ENCODE assay signal across 1 cellular context in the genomic region with DNA sequence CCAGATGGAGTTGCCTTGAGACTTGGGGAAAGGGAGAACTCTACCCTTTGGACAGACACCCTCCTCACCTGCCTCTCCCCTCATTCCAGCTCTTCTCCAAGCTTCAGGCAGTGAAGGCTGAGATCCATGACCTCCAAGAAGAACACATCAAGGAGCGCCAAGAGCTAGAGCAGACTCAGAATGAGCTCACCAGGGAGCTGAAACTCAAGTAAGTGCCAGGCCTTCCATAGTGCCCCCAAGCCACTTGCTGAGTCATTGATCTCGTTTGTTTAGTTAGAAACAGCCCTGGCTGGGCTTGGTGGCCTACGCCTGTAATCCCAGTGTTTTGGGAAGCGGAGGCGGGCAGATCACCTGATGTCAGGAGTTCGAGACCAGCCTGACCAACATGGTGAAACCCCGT.
TF ChIP-seq lines count a peak whose summit lies in the region.

No MANE protein-coding gene starts in this region.

TF ChIP-seq in IMR-90, 13 proteins besides CTCF, POLR2A, EP300 and RAD21:
- TF ChIP-seq MAFK (IDR thresholded peaks at IDR 0.05; ENCODE audit: low read depth, low read length) (no peak), MXI1 (IDR thresholded peaks at IDR 0.05; ENCODE audit: borderline replicate concordance, low read depth, low read length) (no peak), NFE2L2 (IDR thresholded peaks at IDR 0.05; ENCODE audit: low read depth, low read length) (peak; percentile 17; the same call in 1 of the 2 replicates), BHLHE40 (IDR thresholded peaks at IDR 0.05; ENCODE audit: low read depth, low read length) (no peak), RFX5 (IDR thresholded peaks at IDR 0.05; ENCODE audit: low read depth, low read length) (no peak), SMC3 (IDR thresholded peaks at IDR 0.05; ENCODE audit: low read depth, low read length) (no peak), CHD1 (IDR thresholded peaks at IDR 0.05; ENCODE audit: low read depth, low read length) (no peak)
TF ChIP-seq in IMR-90: peak in this region for 1.
